In the genomic region with DNA sequence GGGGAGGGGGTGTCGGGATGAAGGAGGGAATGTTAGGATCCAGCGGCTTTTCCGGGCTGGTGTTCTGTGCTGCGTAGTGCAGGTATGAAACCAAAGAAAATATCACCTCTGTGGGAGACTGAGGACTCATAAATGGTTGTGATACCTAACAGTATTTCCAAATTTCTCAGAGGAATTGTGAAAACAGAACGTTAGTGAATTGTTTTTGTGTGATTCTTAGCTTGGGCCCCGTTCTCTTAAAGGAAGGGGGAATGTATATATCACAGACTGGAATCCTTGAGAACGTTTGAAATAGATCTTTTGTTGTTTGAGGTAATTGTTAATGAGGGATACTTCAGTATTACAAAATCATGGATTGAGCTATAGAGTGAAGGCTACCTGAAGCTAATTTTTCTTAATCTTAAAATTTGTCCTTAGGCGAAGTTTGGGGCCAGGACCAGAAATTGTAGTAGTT, we compare ENCODE assay signal across 8 cellular contexts. TPM values are rescaled to one million over a fixed set of nuclear protein-coding genes. Genes with fewer than 3 reads are reported as not detected.
DNase-seq lines count a peak whose midpoint lies in the region; ATAC-seq and TF ChIP-seq lines count a peak whose summit lies in the region.

No MANE protein-coding gene starts in this region.

- H3K36me3 Mint-ChIP-seq in IgD-negative memory B cell (no peaks in the 10 kb centered on the region), chondrocyte (ENCODE audit: low read depth) (peaks cover 4% of the 10 kb centered on the region)
- peaks cover 0 to 26% (median 4%) of the 10 kb centered on the region in 3 donors for H3K36me3 Mint-ChIP-seq in naive thymus-derived CD8-positive, alpha-beta T cell

- H3K9ac ChIP-seq in BLaER1 treated with 17β-estradiol and CSF1 and Interleukin-3, amounts not matched to agents 10 nM and 100 nM: peak overlapping the region; percentile 94 to 98 (median 96)

- no peak for TF ChIP-seq CTCF in chondrocyte (IDR thresholded peaks at IDR 0.05)

- H3K9me3 ChIP-seq in BLaER1 treated with 17β-estradiol and CSF1 and Interleukin-3, amounts not matched to agents 10 nM and 100 nM (replicated peaks in 1 of 11): no peaks in the 10 kb centered on the region

- no peak for ATAC-seq in naive thymus-derived CD8-positive, alpha-beta T cell
- ATAC-seq in HG03108 (IDR thresholded peaks at IDR 0.05; ENCODE audit: unreplicated experiment) (no peak), GM18502 (IDR thresholded peaks at IDR 0.05; ENCODE audit: poor library complexity, unreplicated experiment) (no peak)

- peaks cover 28 to 36% (median 30%) of the 10 kb centered on the region in 3 donors for H3K4me1 Mint-ChIP-seq in IgD-negative memory B cell
- peaks cover 40% of the 10 kb centered on the region for H3K4me1 Mint-ChIP-seq in chondrocyte (ENCODE audit: low read depth)
- H3K4me1 Mint-ChIP-seq in naive thymus-derived CD8-positive, alpha-beta T cell: peaks cover 13 to 62% (median 42%) of the 10 kb centered on the region in 4 donors

- peak overlapping the region; percentile 84 to 99 (median 94) for H3K4me3 ChIP-seq in BLaER1 treated with 17β-estradiol and CSF1 and Interleukin-3, amounts not matched to agents 10 nM and 100 nM

- peaks cover 16 to 46% (median 31%) of the 10 kb centered on the region in 10 experiments for H3K4me1 ChIP-seq in BLaER1 treated with 17β-estradiol and CSF1 and Interleukin-3, amounts not matched to agents 10 nM and 100 nM

- peaks cover 32 to 56% (median 53%) of the 10 kb centered on the region in 11 experiments; a peak in 21 of 22 replicates for H4K20me1 ChIP-seq in BLaER1 treated with 17β-estradiol and CSF1 and Interleukin-3, amounts not matched to agents 10 nM and 100 nM

- H3K4me3 Mint-ChIP-seq in IgD-negative memory B cell: peak overlapping the region; percentile 98 to 100 (median 99)
- H3K4me3 Mint-ChIP-seq in chondrocyte (ENCODE audit: unreplicated experiment): peak overlapping the region; percentile 100
- H3K4me3 Mint-ChIP-seq in naive thymus-derived CD8-positive, alpha-beta T cell: peak overlapping the region; percentile 96 to 100 (median 100)

- H3K27ac Mint-ChIP-seq in IgD-negative memory B cell (peak overlapping the region; percentile 94 to 100 (median 99)), chondrocyte (ENCODE audit: unreplicated experiment) (peak overlapping the region; percentile 100)
- peak overlapping the region; percentile 99 to 100 (median 100) for H3K27ac Mint-ChIP-seq in naive thymus-derived CD8-positive, alpha-beta T cell

- peaks cover 0 to 2% (median 0%) of the 10 kb centered on the region in 3 donors for H3K9me3 Mint-ChIP-seq in IgD-negative memory B cell
- no peaks in the 10 kb centered on the region for H3K9me3 Mint-ChIP-seq in chondrocyte (ENCODE audit: low read depth)
- no peaks in the 10 kb centered on the region for H3K9me3 Mint-ChIP-seq in naive thymus-derived CD8-positive, alpha-beta T cell

- POLR2A ChIA-PET in naive thymus-derived CD8-positive, alpha-beta T cell (lab: Charles Lee): interaction anchor here (0.8 to 5.7 kb wide), 8 partner anchors 13 to 264 kb away, joined by 3 to 25 read pairs (median 13); a partner anchor contains a TSS

- H3K27me3 ChIP-seq in BLaER1 treated with 17β-estradiol and CSF1 and Interleukin-3, amounts not matched to agents 10 nM and 100 nM: no peaks in the 10 kb centered on the region

- H3K27me3 Mint-ChIP-seq in IgD-negative memory B cell: no peaks in the 10 kb centered on the region
- H3K27me3 Mint-ChIP-seq in chondrocyte (ENCODE audit: low read depth): no peaks in the 10 kb centered on the region
- peaks cover 0 to 2% (median 0%) of the 10 kb centered on the region in 5 donors for H3K27me3 Mint-ChIP-seq in naive thymus-derived CD8-positive, alpha-beta T cell

- H3K27ac ChIP-seq in BLaER1 treated with 17β-estradiol and CSF1 and Interleukin-3, amounts not matched to agents 10 nM and 100 nM: peak overlapping the region; percentile 89 to 98 (median 95)

- DNase-seq in chondrocyte (ENCODE audit: low spot score) (no peak), mesenteric fat pad (ENCODE audit: low spot score) (no peak)
- no peak for DNase-seq in naive thymus-derived CD8-positive, alpha-beta T cell
- DNase-seq in effector CD4-positive, alpha-beta T cell: no peak

- H3K4me2 ChIP-seq in BLaER1 treated with 17β-estradiol and CSF1 and Interleukin-3, amounts not matched to agents 10 nM and 100 nM: peak overlapping the region; percentile 70 to 93 (median 86)

- peaks cover 13 to 41% (median 31%) of the 10 kb centered on the region in 11 experiments; a peak in 19 of 22 replicates for H3K36me3 ChIP-seq in BLaER1 treated with 17β-estradiol and CSF1 and Interleukin-3, amounts not matched to agents 10 nM and 100 nM

RNA-seq across cellular contexts. Expression of a gene that starts 0.9 kb away (rescaled TPM):
- 60.3 TPM for polyA plus RNA-seq in IgD-negative memory B cell
- total RNA-seq in chondrocyte: 79.8 to 121 TPM (median 83.4 TPM) in 3 replicates
- total RNA-seq in naive thymus-derived CD8-positive, alpha-beta T cell: 100 to 1,000 TPM; 163 to 176 TPM
- polyA plus RNA-seq in naive thymus-derived CD8-positive, alpha-beta T cell: 10 to 100 TPM; 40.7 to 52.4 (median 51.9) TPM
- 93.5 TPM for total RNA-seq in mesenteric fat pad
